In the genomic region with DNA sequence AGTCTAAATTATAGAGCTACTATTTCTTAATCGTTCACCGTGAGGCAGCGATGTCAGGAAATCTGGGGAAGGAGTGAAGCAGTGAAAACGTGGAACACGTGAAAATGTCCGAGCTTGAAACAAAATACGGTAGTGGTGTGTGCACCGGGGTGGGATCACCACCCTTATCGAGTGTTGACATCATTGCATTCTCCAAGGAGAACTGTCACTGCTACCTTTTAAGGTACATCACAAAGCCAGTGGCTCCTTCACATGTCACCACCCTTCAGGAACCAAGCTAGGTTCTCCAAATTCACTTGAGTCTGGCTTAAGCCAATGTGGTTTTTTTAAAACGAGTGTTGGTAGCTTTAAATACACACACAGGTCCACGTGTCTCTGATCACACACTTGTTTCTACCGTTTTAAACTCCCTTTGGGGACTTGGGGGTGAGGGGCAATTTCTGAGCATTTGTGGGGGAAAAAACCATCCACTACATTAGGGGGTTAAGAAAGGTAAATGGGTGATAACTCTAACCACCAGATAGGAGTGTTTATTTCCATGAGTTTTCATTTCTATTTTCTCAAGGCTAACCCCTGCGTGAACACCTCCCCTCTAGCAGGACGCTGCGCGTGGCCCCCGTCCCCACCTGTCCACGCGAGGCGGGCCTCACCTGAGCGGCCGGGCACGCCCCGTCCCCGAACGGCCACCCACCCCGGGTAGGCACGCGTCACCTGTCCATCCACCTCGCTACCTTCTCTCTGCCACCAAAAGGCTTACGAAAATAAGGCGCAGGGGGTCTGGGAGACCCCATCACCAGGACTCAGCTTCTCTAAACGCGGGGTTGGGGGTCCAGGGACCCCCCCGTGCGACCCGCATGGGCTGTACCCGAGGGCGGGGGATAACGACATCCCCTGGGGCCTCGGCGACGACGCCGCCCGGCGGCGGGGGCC, we compare ENCODE assay signal across 8 cellular contexts. TPM values are rescaled to one million over a fixed set of nuclear protein-coding genes. Genes with fewer than 3 reads are reported as not detected.
DNase-seq lines count a peak whose midpoint lies in the region; ATAC-seq lines count a peak whose summit lies in the region.

No MANE protein-coding gene starts in this region.

- peak; percentile 17 for DNase-seq in GF-D8 (lab: John Stamatoyannopoulos, UW)
- peak; percentile 42 for DNase-seq in Jurkat, Clone E6-1 (ENCODE audit: low read depth, low spot score)
- peak in 3 of 5 donors; percentile 13 to 22 (median 20) for DNase-seq in T-helper 1 cell
- DNase-seq in T47D (ENCODE audit: low read depth in 1 of 2, low spot score in 1 of 2), result peak; percentile 45 to 75
- peak; percentile 87 for DNase-seq in iris pigment epithelial cell (ENCODE audit: low read depth)
- peak; percentile 14 to 39 for DNase-seq in stimulated activated CD4-positive, alpha-beta T cell treated with anti-CD3 and anti-CD28 coated beads, Interleukin-1b, Interleukin-23, amount 100 ng/mL, for 4 hours (ENCODE audit: low read depth in 2 of 2)
- no peak for DNase-seq in middle frontal gyrus (ENCODE audit: extremely low spot score, low spot score)

- peak overlapping the region; percentile 73 for H3K4me3 ChIP-seq in Jurkat, Clone E6-1 (ENCODE audit: low read length)

- in situ Hi-C loops in T47D (cut with HindIII; ENCODE audit: low pct_unique_long_range_greater_than_20kb, low sequenced_read_pairs), result no loop called here

- ATAC-seq in GM21619 (IDR thresholded peaks at IDR 0.05; ENCODE audit: unreplicated experiment), result peak; percentile 22

RNA-seq across cellular contexts. Expression of a gene that starts 1.0 kb away (rescaled TPM):
- polyA plus RNA-seq in Jurkat, Clone E6-1 (2012; ENCODE audit: insufficient read depth, insufficient read length), result 6.4 TPM
